In the genomic region with DNA sequence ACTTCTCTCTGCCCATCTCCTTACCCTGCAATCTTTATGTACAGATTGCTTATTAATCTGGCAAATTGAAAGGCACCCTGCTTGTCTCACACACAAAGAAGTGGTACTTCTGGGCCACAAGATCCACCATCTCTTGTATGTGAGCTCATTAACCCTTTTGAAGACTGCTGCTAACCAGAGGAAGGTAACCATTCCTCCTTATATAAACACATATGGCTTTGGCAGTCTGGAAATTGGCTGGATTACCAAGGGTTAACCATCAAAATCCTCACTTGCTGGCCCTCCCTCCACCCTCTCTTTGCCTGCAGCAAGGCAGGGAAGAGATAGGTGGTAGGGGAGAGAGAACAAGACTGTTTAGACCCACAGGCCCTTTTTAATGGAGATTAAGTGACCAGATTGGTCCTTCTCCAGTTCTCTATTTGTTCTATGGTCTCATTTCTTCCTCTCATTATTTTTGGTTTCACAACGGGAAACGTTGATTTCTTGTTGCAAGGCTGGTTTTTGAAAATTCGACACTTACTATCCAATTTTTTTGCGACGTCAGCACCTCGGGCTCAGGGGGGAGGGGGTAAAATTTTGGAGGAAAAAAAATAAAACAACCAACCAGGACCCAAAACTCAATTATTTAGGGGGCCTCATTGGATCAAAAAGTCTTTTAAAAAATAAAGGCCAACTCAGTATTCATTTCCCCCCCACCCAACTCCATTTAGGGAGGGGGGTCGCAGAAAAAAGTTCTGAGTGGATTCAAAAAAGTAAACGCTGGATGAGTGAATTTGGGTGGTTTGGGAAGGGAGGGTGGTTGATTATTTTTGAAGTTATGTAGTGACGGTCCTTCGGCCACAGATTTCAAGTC, we compare ENCODE assay signal across 6 cellular contexts. TPM values are rescaled to one million over a fixed set of nuclear protein-coding genes. Genes with fewer than 3 reads are reported as not detected.
A peak's percentile ranks its signal among the peaks of the same experiment; 100 is the strongest.
DNase-seq lines count a peak whose midpoint lies in the region; ATAC-seq and TF ChIP-seq lines count a peak whose summit lies in the region.

No MANE protein-coding gene starts in this region.

- H3K9ac ChIP-seq in ES-I3 (ENCODE audit: low read depth, low read length), result peak overlapping the region; percentile 99

- intact Hi-C loops in MCF 10A (cut with micrococcal nuclease), result loop anchor here (2.0 kb wide), 2 partner anchors 57 to 105 kb away; a partner anchor contains a TSS

- CTCF ChIA-PET in MCF 10A (lab: Yijun Ruan, JAX), result interaction anchor here (0.6 kb wide), 1 partner anchor 112 kb away, joined by 3 read pairs; no protein-coding TSS in a partner anchor

- ATAC-seq in GM21390 (IDR thresholded peaks at IDR 0.05; ENCODE audit: unreplicated experiment), result no peak

- TF ChIP-seq CTCF in MCF 10A (IDR thresholded peaks at IDR 0.05; ENCODE audit: unreplicated experiment), result no peak

- peak overlapping the region; percentile 99 for H3K27ac Mint-ChIP-seq in MCF 10A (ENCODE audit: low read depth, unreplicated experiment)

- no peaks in the 10 kb centered on the region for H3K27me3 Mint-ChIP-seq in MCF 10A (ENCODE audit: insufficient read depth, unreplicated experiment)

- peaks cover 77% of the 10 kb centered on the region for H3K36me3 Mint-ChIP-seq in MCF 10A (ENCODE audit: insufficient read depth, unreplicated experiment)

- no peaks in the 10 kb centered on the region for H3K9me3 ChIP-seq in ES-I3 (ENCODE audit: control insufficient read depth, insufficient read depth, low read length)
- H3K9me3 ChIP-seq in muscle layer of duodenum (ENCODE audit: control insufficient read depth in 1 of 2, low read length in 2 of 2), result no peaks in the 10 kb centered on the region

- H3K27ac ChIP-seq in muscle layer of duodenum (ENCODE audit: low read length), result peak overlapping the region; percentile 100

- peak overlapping the region; percentile 95 to 96 for H3K4me3 ChIP-seq in muscle layer of duodenum (ENCODE audit: low read depth in 1 of 2, low read length in 2 of 2)

- BruUV-seq in MCF 10A (replicated peaks; lab: Mats Ljungman, UMichigan), result no TSS peak

- peak; percentile 50 for DNase-seq in NCI-H510A (lab: John Stamatoyannopoulos, UW)
- DNase-seq in MCF 10A (ENCODE audit: unreplicated experiment), result peak; percentile 44
- no peak for DNase-seq in middle frontal gyrus (ENCODE audit: extremely low spot score, low spot score)

- H3K27me3 ChIP-seq in muscle layer of duodenum (ENCODE audit: low read depth, low read length), result no peaks in the 10 kb centered on the region

- POLR2A ChIA-PET in MCF 10A (lab: Yijun Ruan, JAX), result interaction anchor here (0.6 to 4.8 kb wide), 33 partner anchors 10 to 1211 kb away, joined by 3 to 107 read pairs (median 4); a partner anchor contains a TSS

- H3K9me3 Mint-ChIP-seq in MCF 10A (ENCODE audit: unreplicated experiment), result no peaks in the 10 kb centered on the region

- H3K36me3 ChIP-seq in ES-I3 (ENCODE audit: insufficient read depth, low read length) (peaks cover 17% of the 10 kb centered on the region), muscle layer of duodenum (ENCODE audit: control insufficient read depth in 1 of 2, insufficient read depth in 2 of 2, low read length in 2 of 2) (peaks cover 25 to 26% of the 10 kb centered on the region in 2 donors)

- peak overlapping the region; percentile 83 for H3K4me3 Mint-ChIP-seq in MCF 10A (ENCODE audit: unreplicated experiment)

- peaks cover 6% of the 10 kb centered on the region; the same call in 1 of the 2 replicates for H3K4me1 ChIP-seq in ES-I3 (ENCODE audit: insufficient read depth, low read length)
- H3K4me1 ChIP-seq in muscle layer of duodenum (ENCODE audit: control insufficient read depth in 1 of 2, insufficient read depth in 2 of 2, low read length in 2 of 2), result peaks cover 24 to 41% of the 10 kb centered on the region in 2 donors

- H3K4me1 Mint-ChIP-seq in MCF 10A (ENCODE audit: insufficient read depth, unreplicated experiment), result peaks cover 33% of the 10 kb centered on the region

RNA-seq across cellular contexts. Expression of a gene that starts 0.9 kb away (rescaled TPM):
- 103 and 209 TPM in 2 replicates for total RNA-seq in MCF 10A (2022)

RNA-seq across cellular contexts. Expression of a gene that starts 1.5 kb away (rescaled TPM):
- 120 and 127 TPM in 2 replicates for total RNA-seq in MCF 10A (2022)

RNA-seq across cellular contexts. Expression of a gene that starts 10.5 kb away (rescaled TPM):
- total RNA-seq in MCF 10A (2022), result 6.4 and 8.6 TPM in 2 replicates

RNA-seq across cellular contexts. Expression of a gene that starts 30.7 kb away (rescaled TPM):
- total RNA-seq in MCF 10A (2022), result 10.3 and 15.7 TPM in 2 replicates

RNA-seq across cellular contexts. Expression of a gene that starts 44.9 kb away (rescaled TPM):
- 58.0 and 63.9 TPM in 2 replicates for total RNA-seq in MCF 10A (2022)
